ENCODE assay signal across 29 cellular contexts in the genomic region with DNA sequence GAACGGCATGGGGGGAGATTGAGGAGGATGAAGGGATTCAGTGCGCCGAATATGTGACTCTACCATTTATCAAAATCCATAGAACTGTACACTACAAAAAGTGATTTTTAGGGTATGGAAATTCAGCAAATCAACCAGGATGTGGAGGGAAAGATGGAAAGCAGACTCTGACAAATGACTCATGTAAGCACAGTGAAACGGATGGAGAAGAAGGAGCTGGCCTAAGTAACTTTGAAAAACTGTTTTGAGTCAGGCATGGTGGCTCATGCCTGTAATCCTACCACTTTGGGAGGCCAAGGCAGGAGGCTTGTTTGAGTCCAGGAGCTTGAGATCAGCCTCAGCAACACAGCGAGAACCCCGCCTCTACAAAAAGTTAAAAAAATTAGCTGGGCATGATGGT. TPM values are rescaled to one million over a fixed set of nuclear protein-coding genes. Genes with fewer than 3 reads are reported as not detected.
"Had no signal": no experiment of that assay in that cellular context is flagged by ENCODE, and none has a peak within 500 bp of the region (broad histone marks: within the 10 kb centered on the region; RNA-seq: fewer than 3 reads in every experiment).

No MANE protein-coding gene starts in this region.

- H3K4me1 ChIP-seq: ascending aorta, breast epithelium had no signal

- H3K9me3 Mint-ChIP-seq: activated naive CD4-positive, alpha-beta T cell treated with anti-CD3 and anti-CD28 coated beads, Interleukin-2, amount 10 ng/mL, durations not matched to agents 7 days and 5 days; activated naive CD8-positive, alpha-beta T cell treated with anti-CD3 and anti-CD28 coated beads, Interleukin-2, amount 50 U/mL, for 24 hours; nephron progenitor cell had no signal

- H3K4me1 Mint-ChIP-seq: activated naive CD4-positive, alpha-beta T cell treated with anti-CD3 and anti-CD28 coated beads, Interleukin-2, amount 10 ng/mL, durations not matched to agents 7 days and 5 days; activated naive CD8-positive, alpha-beta T cell treated with anti-CD3 and anti-CD28 coated beads, Interleukin-2, amount 50 U/mL, for 24 hours had no signal

- H3K4me3 Mint-ChIP-seq: activated naive CD4-positive, alpha-beta T cell treated with anti-CD3 and anti-CD28 coated beads, Interleukin-2, amount 10 ng/mL, durations not matched to agents 7 days and 5 days; activated naive CD8-positive, alpha-beta T cell treated with anti-CD3 and anti-CD28 coated beads, Interleukin-2, amount 50 U/mL, for 24 hours; nephron progenitor cell had no signal

- H3K9me3 ChIP-seq: ascending aorta, breast epithelium, esophagus squamous epithelium, thyroid gland had no signal

- H3K27ac ChIP-seq: ascending aorta, breast epithelium, thyroid gland had no signal

- H3K36me3 Mint-ChIP-seq: activated naive CD4-positive, alpha-beta T cell treated with anti-CD3 and anti-CD28 coated beads, Interleukin-2, amount 10 ng/mL, durations not matched to agents 7 days and 5 days had no signal

- H3K36me3 ChIP-seq: ascending aorta, breast epithelium, esophagus squamous epithelium, thyroid gland had no signal

- H3K4me3 ChIP-seq: ascending aorta, breast epithelium, esophagus squamous epithelium, lung, thyroid gland had no signal

- DNase-seq: activated CD4-positive, alpha-beta T cell treated with anti-CD3 and anti-CD28 coated beads, Interleukin-2, amount 50 U/mL, for 1 hour; activated CD8-positive, alpha-beta memory T cell treated with anti-CD3 and anti-CD28 coated beads, Interleukin-2, amount 50 U/mL, for 4 hours; activated effector memory CD4-positive, alpha-beta T cell treated with Interleukin-2 at 50 U/mL for 16 hours; activated naive CD4-positive, alpha-beta T cell treated with anti-CD3 and anti-CD28 coated beads, Interleukin-2, amount 10 ng/mL, durations not matched to agents 7 days and 5 days; activated naive CD8-positive, alpha-beta T cell treated with anti-CD3 and anti-CD28 coated beads, Interleukin-2, amount 50 U/mL, for 24 hours; activated T-cell treated with anti-CD3 and anti-CD28 coated beads, Interleukin-2, amount 50 U/mL, for 48 hours; cerebellar nuclear complex; effector CD4-positive, alpha-beta T cell; esophagus squamous epithelium; foreskin melanocyte; glutamatergic neuron; hippocampal formation; nephron progenitor cell; occipital lobe; stimulated activated CD4-positive, alpha-beta T cell treated with anti-CD3 and anti-CD28 coated beads, Interleukin-12 subunit alpha, Interleukin-12 subunit beta, amount 100 ng/mL, for 4 hours; stimulated activated CD4-positive, alpha-beta T cell treated with anti-CD3 and anti-CD28 coated beads, Interleukin-1b, Interleukin-23, amount 100 ng/mL, for 48 hours; stimulated activated CD8-positive, alpha-beta memory T cell treated with anti-CD3 and anti-CD28 coated beads, Interleukin-4, amount 100 ng/mL, for 48 hours; stimulated activated naive CD4-positive, alpha-beta T cell; T-helper 1 cell; T-helper 9 cell; thyroid gland had no signal

- H3K27ac Mint-ChIP-seq: activated naive CD4-positive, alpha-beta T cell treated with anti-CD3 and anti-CD28 coated beads, Interleukin-2, amount 10 ng/mL, durations not matched to agents 7 days and 5 days; activated naive CD8-positive, alpha-beta T cell treated with anti-CD3 and anti-CD28 coated beads, Interleukin-2, amount 50 U/mL, for 24 hours; nephron progenitor cell; progenitor cell of endocrine pancreas had no signal

- ATAC-seq: activated naive CD8-positive, alpha-beta T cell treated with anti-CD3 and anti-CD28 coated beads, Interleukin-2, amount 50 U/mL, for 24 hours had no signal

- H3K27me3 ChIP-seq: ascending aorta, breast epithelium, thyroid gland had no signal

RNA-seq across cellular contexts. Expression of a gene that starts 39.2 kb away (rescaled TPM):
- total RNA-seq: ascending aorta, breast epithelium, myocyte, occipital lobe, progenitor cell of endocrine pancreas, subcutaneous adipose tissue, thyroid gland, ureter had no signal
- polyA plus RNA-seq: keratinocyte had no signal
